ENCODE assay signal across 8 cellular contexts in the genomic region with DNA sequence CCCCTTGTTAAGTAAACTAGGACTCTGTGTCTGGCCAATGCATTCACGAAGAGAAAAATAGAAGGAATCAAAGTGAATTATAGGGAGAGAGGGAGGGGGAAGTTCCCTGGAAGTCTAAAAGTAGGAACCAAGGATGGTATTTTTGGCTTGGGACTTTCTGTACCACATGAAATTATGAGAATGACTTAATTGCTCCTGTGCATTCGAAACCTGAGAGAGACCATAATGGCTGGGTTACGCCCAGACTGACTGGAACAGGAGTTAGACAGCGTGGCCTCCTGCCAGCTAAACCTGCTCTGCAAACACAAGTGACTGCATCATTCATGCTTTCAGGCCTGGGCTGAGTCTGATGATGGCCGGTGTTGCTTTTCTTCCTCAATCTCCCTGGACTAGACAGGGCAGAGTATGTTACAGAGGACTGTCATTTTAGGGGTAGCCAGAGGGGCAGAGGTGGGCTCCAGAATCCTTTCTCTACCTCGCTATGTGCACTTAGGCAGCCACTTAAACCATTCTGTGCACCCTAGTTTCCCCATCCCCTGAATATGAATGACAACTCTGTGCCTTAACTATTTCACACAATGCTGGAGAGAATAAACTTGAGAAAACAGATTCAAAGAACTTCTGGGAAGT. TPM values are rescaled to one million over a fixed set of nuclear protein-coding genes. Genes with fewer than 3 reads are reported as not detected.
A peak's percentile ranks its signal among the peaks of the same experiment; 100 is the strongest.
DNase-seq lines count a peak whose midpoint lies in the region; ATAC-seq and TF ChIP-seq lines count a peak whose summit lies in the region.

No MANE protein-coding gene starts in this region.

- H3K4me3 Mint-ChIP-seq in immature natural killer cell = no peak overlapping the region

- peak; percentile 57 for ATAC-seq in GM21737 (IDR thresholded peaks at IDR 0.05; ENCODE audit: unreplicated experiment)
- ATAC-seq in mucosa of descending colon = peak; percentile 94

- H3K23ac ChIP-seq in mesendoderm (ENCODE audit: low read length) = no peak overlapping the region

- peaks cover 0 to 3% (median 0%) of the 10 kb centered on the region in 3 donors for H3K36me3 Mint-ChIP-seq in immature natural killer cell

- no peak overlapping the region for H4K8ac ChIP-seq in mesendoderm (ENCODE audit: low read depth, low read length)

- no CpG with 5 or more reads among the region's 6 CpGs for WGBS in mesendoderm (ENCODE audit: extremely low coverage, insufficient coverage, low lambda C conversion rate)

- no peaks in the 10 kb centered on the region for H3K27me3 ChIP-seq in mesendoderm (ENCODE audit: insufficient read depth, low read length, poor library complexity)

- no peak overlapping the region for H3K4me2 ChIP-seq in mesendoderm (ENCODE audit: low read length)

- intact Hi-C loops in mucosa of descending colon (cut with DNase I, micrococcal nuclease) = no loop called here

- H2BK120ac ChIP-seq in mesendoderm (ENCODE audit: low read depth, low read length) = no peak overlapping the region

- no peak overlapping the region for H3K4me3 ChIP-seq in astrocyte of the spinal cord (ENCODE audit: low read depth, low read length)
- no peak overlapping the region for H3K4me3 ChIP-seq in mucosa of descending colon
- no peak overlapping the region for H3K4me3 ChIP-seq in mesendoderm (ENCODE audit: low read length)

- H3K56ac ChIP-seq in mesendoderm (ENCODE audit: low read length) = no peak overlapping the region

- TF ChIP-seq CTCF in astrocyte of the spinal cord (IDR thresholded peaks at IDR 0.05; ENCODE audit: low read depth, low read length) (no peak), mucosa of descending colon (IDR thresholded peaks at IDR 0.05) (no peak)

- peaks cover 2 to 6% (median 4%) of the 10 kb centered on the region in 3 donors for H3K27me3 Mint-ChIP-seq in immature natural killer cell (ENCODE audit: low read depth in 3 of 3)

- H3K9me3 ChIP-seq in mucosa of descending colon = no peaks in the 10 kb centered on the region

- H2BK15ac ChIP-seq in mesendoderm (replicated peaks; ENCODE audit: low read depth) = no peak overlapping the region

- no peak overlapping the region for H3K27ac ChIP-seq in mesendoderm (ENCODE audit: low read depth, low read length)

- no peak overlapping the region for H2AK5ac ChIP-seq in mesendoderm (ENCODE audit: low read length)

- H2BK5ac ChIP-seq in mesendoderm (ENCODE audit: low read length) = no peak overlapping the region

- peaks cover 36 to 41% of the 10 kb centered on the region in 2 donors for H3K4me1 Mint-ChIP-seq in immature natural killer cell

- H3K36me3 ChIP-seq in mucosa of descending colon (ENCODE audit: low read depth) (no peaks in the 10 kb centered on the region), mesendoderm (ENCODE audit: control insufficient read depth, insufficient read depth, low read length) (no peaks in the 10 kb centered on the region)

- H4K5ac ChIP-seq in mesendoderm (ENCODE audit: low read length) = no peak overlapping the region

- DNase-seq in DMS53 treated with DMSO at 0.1 percent for 48 hours (lab: John Stamatoyannopoulos, UW; ENCODE audit: unreplicated experiment) (peak; percentile 15), LoVo (ENCODE audit: low spot score) (peak; percentile 80), astrocyte of the spinal cord (ENCODE audit: low read depth, low spot score) (peak; percentile 73), mucosa of descending colon (peak; percentile 90 to 97 (median 92)), mesendoderm (no peak), immature natural killer cell (no peak)
- no peak for DNase-seq in stimulated activated CD4-positive, alpha-beta T cell treated with anti-CD3 and anti-CD28 coated beads, Interleukin-15, amount 100 ng/mL, for 24 hours

- in situ Hi-C loops in astrocyte of the spinal cord (cut with HindIII; ENCODE audit: low sequenced_read_pairs) = no loop called here

- H3K79me1 ChIP-seq in mesendoderm (ENCODE audit: low read length) = peaks cover 4% of the 10 kb centered on the region

- no peak overlapping the region for H3K18ac ChIP-seq in mesendoderm (ENCODE audit: low read length)

- H3K9me3 Mint-ChIP-seq in immature natural killer cell = no peaks in the 10 kb centered on the region

- no peak overlapping the region for H3K4ac ChIP-seq in mesendoderm (ENCODE audit: low read depth, low read length)

- H3K4me1 ChIP-seq in mucosa of descending colon (ENCODE audit: low read depth) = peaks cover 42% of the 10 kb centered on the region
- H3K4me1 ChIP-seq in mesendoderm (ENCODE audit: control insufficient read depth, low read depth, low read length) = no peaks in the 10 kb centered on the region

- no peak overlapping the region for H3K9ac ChIP-seq in mesendoderm (ENCODE audit: low read length)

- H3K27ac Mint-ChIP-seq in immature natural killer cell = peak overlapping the region in 1 of 6 donors; percentile 46

- no peaks in the 10 kb centered on the region for H3K79me2 ChIP-seq in mesendoderm (ENCODE audit: control insufficient read depth, insufficient read depth, low read length)

RNA-seq across cellular contexts. Expression of a gene that starts 58.9 kb away (rescaled TPM):
- total RNA-seq in mucosa of descending colon = 100 to 1,000 TPM; 189 to 325 (median 283) TPM
- 36.3 TPM for polyA plus RNA-seq in mesendoderm (2013, experiment 1 of 2)
- polyA plus RNA-seq in mesendoderm (2013, experiment 2 of 2) = 38.1 TPM
- 10 to 100 TPM in 1 of 3 donors, 1 to 10 TPM in 2; 4.7 to 15.4 (median 7.1) TPM for polyA plus RNA-seq in immature natural killer cell

Comparison
In these comparisons a context has a peak if more than half of its experiments do, and no peak if none do; other contexts are left out.
1. DNase-seq: peak in DMS53 treated with DMSO at 0.1 percent for 48 hours (single experiment), LoVo (single experiment), astrocyte of the spinal cord (single experiment) and mucosa of descending colon (3 of 3); none in stimulated activated CD4-positive, alpha-beta T cell treated with anti-CD3 and anti-CD28 coated beads, Interleukin-15, amount 100 ng/mL, for 24 hours (single experiment), mesendoderm (single experiment) and immature natural killer cell (0 of 3).